In the genomic region with DNA sequence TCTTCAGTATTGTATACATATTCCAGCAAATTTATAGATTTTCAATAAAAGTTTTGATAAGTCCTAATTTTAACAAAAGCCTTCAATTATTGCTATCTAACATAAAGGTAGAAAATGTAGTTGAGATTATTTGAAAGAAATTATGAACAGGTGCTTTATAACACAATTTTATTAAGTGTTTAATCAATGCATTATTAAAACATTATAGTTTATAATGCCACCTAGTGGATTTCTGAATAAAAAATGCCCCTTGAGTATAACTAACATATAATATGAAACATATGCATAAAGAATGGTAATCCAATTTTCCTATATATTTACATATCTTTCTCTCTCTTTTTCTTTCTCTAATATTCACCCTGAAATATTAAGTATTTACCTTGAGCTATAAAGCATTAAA, we compare ENCODE assay signal across 13 cellular contexts.
A peak's percentile ranks its signal among the peaks of the same experiment; 100 is the strongest.
DNase-seq lines count a peak whose midpoint lies in the region; ATAC-seq and TF ChIP-seq lines count a peak whose summit lies in the region.
"Had no signal": no experiment of that assay in that cellular context is flagged by ENCODE, and none has a peak within 500 bp of the region (broad histone marks: within the 10 kb centered on the region; RNA-seq: fewer than 3 reads in every experiment).

No MANE protein-coding gene starts in this region.

- no peak overlapping the region for H3K27ac Mint-ChIP-seq in activated CD4-positive, alpha-beta T cell treated with anti-CD3 and anti-CD28 coated beads for 36 hours
- H3K27ac Mint-ChIP-seq in T-cell, result no peak overlapping the region
- H3K27ac Mint-ChIP-seq: activated T-helper 1 cell treated with anti-CD3 and anti-CD28 coated beads, Interleukin-12 subunit alpha, Interleukin-12 subunit beta, Interleukin-2, Interleukin-4 antibody, amounts not matched to agents 30 ng/mL and 10 ng/mL and 1 ng/mL, durations not matched to agents 14 hours and 24 hours and 36 hours; WTC11 had no signal

- CTCF ChIA-PET in activated CD4-positive, alpha-beta T cell treated with anti-CD3 and anti-CD28 coated beads for 36 hours (lab: Charles Lee), result no interaction called here
- CTCF ChIA-PET in T-cell (lab: Charles Lee), result no interaction called here

- H3K27ac ChIP-seq in left ventricle myocardium inferior (replicated peaks) (no peak overlapping the region), right atrium auricular region (no peak overlapping the region), OCI-LY3 (ENCODE audit: low read length) (no peak overlapping the region), upper lobe of right lung (no peak overlapping the region)

- TF ChIP-seq CTCF in left ventricle myocardium inferior (IDR thresholded peaks at IDR 0.05; ENCODE audit: borderline replicate concordance) (peak; percentile 31), right atrium auricular region (IDR thresholded peaks at IDR 0.05) (peak in 1 of 2 donors; percentile 41), OCI-LY3 (IDR thresholded peaks at IDR 0.05; ENCODE audit: low read depth, low read length) (peak; percentile 51), fibroblast of mammary gland (conservative IDR thresholded peaks at IDR 0.05; ENCODE audit: control insufficient read depth, insufficient read depth, low read depth, low read length) (no peak), upper lobe of right lung (IDR thresholded peaks at IDR 0.05) (peak; percentile 22)

- H3K4me3 ChIP-seq in left ventricle myocardium inferior (no peak overlapping the region), right atrium auricular region (no peak overlapping the region), OCI-LY3 (ENCODE audit: low read length) (no peak overlapping the region), fibroblast of mammary gland (ENCODE audit: control insufficient read depth, low read depth, low read length) (no peak overlapping the region), upper lobe of right lung (no peak overlapping the region)

- DNase-seq in left ventricle myocardium inferior (no peak), right atrium auricular region (ENCODE audit: low spot score) (no peak), fibroblast of mammary gland (ENCODE audit: low read depth) (peak; percentile 27), upper lobe of right lung (no peak), T-cell (no peak)
- DNase-seq in activated CD4-positive, alpha-beta T cell treated with anti-CD3 and anti-CD28 coated beads for 36 hours, result no peak
- DNase-seq: NK-92 treated with Interleukin-12 subunit alpha and Interleukin-12 subunit beta, amount 100 ng/mL, for 24 hours; stimulated activated CD4-positive, alpha-beta T cell treated with anti-CD3 and anti-CD28 coated beads, Interleukin-2, amount 100 ng/mL, for 48 hours had no signal

- H3K4me2 ChIP-seq in OCI-LY3 (ENCODE audit: low read length), result no peak overlapping the region

- H3K27me3 ChIP-seq in left ventricle myocardium inferior (ENCODE audit: low read depth) (no peaks in the 10 kb centered on the region), right atrium auricular region (no peaks in the 10 kb centered on the region), OCI-LY3 (ENCODE audit: low read depth, low read length) (no peaks in the 10 kb centered on the region), upper lobe of right lung (no peaks in the 10 kb centered on the region)

- peaks cover 2% of the 10 kb centered on the region for H3K27me3 Mint-ChIP-seq in activated CD4-positive, alpha-beta T cell treated with anti-CD3 and anti-CD28 coated beads for 36 hours
- H3K27me3 Mint-ChIP-seq in T-cell, result no peaks in the 10 kb centered on the region

- no peaks in the 10 kb centered on the region for H3K36me3 Mint-ChIP-seq in activated CD4-positive, alpha-beta T cell treated with anti-CD3 and anti-CD28 coated beads for 36 hours (ENCODE audit: low read depth)
- no peaks in the 10 kb centered on the region for H3K36me3 Mint-ChIP-seq in T-cell

- H2AFZ ChIP-seq in OCI-LY3 (ENCODE audit: low read depth, low read length), result no peak overlapping the region

- no peaks in the 10 kb centered on the region for H3K4me1 Mint-ChIP-seq in activated CD4-positive, alpha-beta T cell treated with anti-CD3 and anti-CD28 coated beads for 36 hours
- H3K4me1 Mint-ChIP-seq in T-cell, result no peaks in the 10 kb centered on the region
- H3K4me1 Mint-ChIP-seq: neural crest cell had no signal

- H3K9me3 Mint-ChIP-seq in activated CD4-positive, alpha-beta T cell treated with anti-CD3 and anti-CD28 coated beads for 36 hours (ENCODE audit: low read depth), result peaks cover 2% of the 10 kb centered on the region
- peaks cover 0 to 3% (median 0%) of the 10 kb centered on the region in 3 donors for H3K9me3 Mint-ChIP-seq in T-cell
- H3K9me3 Mint-ChIP-seq: activated T-helper 1 cell treated with anti-CD3 and anti-CD28 coated beads, Interleukin-12 subunit alpha, Interleukin-12 subunit beta, Interleukin-2, Interleukin-4 antibody, amounts not matched to agents 30 ng/mL and 10 ng/mL and 1 ng/mL, durations not matched to agents 14 hours and 24 hours and 36 hours had no signal

- no peak overlapping the region for H3K4me3 Mint-ChIP-seq in activated CD4-positive, alpha-beta T cell treated with anti-CD3 and anti-CD28 coated beads for 36 hours
- H3K4me3 Mint-ChIP-seq in T-cell, result no peak overlapping the region
- H3K4me3 Mint-ChIP-seq: activated T-helper 1 cell treated with anti-CD3 and anti-CD28 coated beads, Interleukin-12 subunit alpha, Interleukin-12 subunit beta, Interleukin-2, Interleukin-4 antibody, amounts not matched to agents 30 ng/mL and 10 ng/mL and 1 ng/mL, durations not matched to agents 14 hours and 24 hours and 36 hours; neural crest cell; WTC11 had no signal

- peaks cover 37% of the 10 kb centered on the region for H3K9me3 ChIP-seq in left ventricle myocardium inferior (replicated peaks)
- H3K9me3 ChIP-seq in right atrium auricular region, result no peaks in the 10 kb centered on the region
- H3K9me3 ChIP-seq in OCI-LY3 (ENCODE audit: insufficient read depth, low read length), result no peaks in the 10 kb centered on the region
- no peaks in the 10 kb centered on the region for H3K9me3 ChIP-seq in upper lobe of right lung

- ATAC-seq in upper lobe of right lung, result no peak
- ATAC-seq in GM21786 (IDR thresholded peaks at IDR 0.05; ENCODE audit: unreplicated experiment), result no peak
- ATAC-seq in activated CD4-positive, alpha-beta T cell treated with anti-CD3 and anti-CD28 coated beads for 36 hours, result no peak
- no peak for ATAC-seq in T-cell (replicated peaks in 1 of 4)
- ATAC-seq: WTC11 had no signal

- intact Hi-C loops in left ventricle myocardium inferior (cut with micrococcal nuclease) (no loop called here), upper lobe of right lung (cut with DNase I) (no loop called here)
- intact Hi-C loops in activated CD4-positive, alpha-beta T cell treated with anti-CD3 and anti-CD28 coated beads for 36 hours (cut with DNase I, micrococcal nuclease), result no loop called here

- H3K9ac ChIP-seq in OCI-LY3 (ENCODE audit: low read length), result no peak overlapping the region

- H3K36me3 ChIP-seq in left ventricle myocardium inferior (no peaks in the 10 kb centered on the region), right atrium auricular region (no peaks in the 10 kb centered on the region), OCI-LY3 (replicated peaks; ENCODE audit: low read depth, low read length) (no peaks in the 10 kb centered on the region), upper lobe of right lung (no peaks in the 10 kb centered on the region)

- no peaks in the 10 kb centered on the region for H3K79me2 ChIP-seq in OCI-LY3 (ENCODE audit: low read length)

- POLR2A ChIA-PET in activated CD4-positive, alpha-beta T cell treated with anti-CD3 and anti-CD28 coated beads for 36 hours (lab: Charles Lee), result no interaction called here
- POLR2A ChIA-PET in T-cell (lab: Charles Lee), result no interaction called here

- H4K20me1 ChIP-seq in OCI-LY3 (ENCODE audit: insufficient read depth, low read length), result no peaks in the 10 kb centered on the region

- H3K4me1 ChIP-seq in left ventricle myocardium inferior (no peaks in the 10 kb centered on the region), right atrium auricular region (no peaks in the 10 kb centered on the region), OCI-LY3 (ENCODE audit: low read length) (no peaks in the 10 kb centered on the region), upper lobe of right lung (no peaks in the 10 kb centered on the region)
